20 cellular contexts compared by ENCODE assay signal in genomic region chr7:127525866-127526456, GRCh38. TPM values are rescaled to one million over a fixed set of nuclear protein-coding genes. Genes with fewer than 3 reads are reported as not detected.
DNase-seq lines count a peak whose midpoint lies in the region; ATAC-seq and TF ChIP-seq lines count a peak whose summit lies in the region.
"Had no signal": no experiment of that assay in that cellular context is flagged by ENCODE, and none has a peak within 500 bp of the region (broad histone marks: within the 10 kb centered on the region; RNA-seq: fewer than 3 reads in every experiment).

No MANE protein-coding gene starts in this region.

- POLR2A ChIA-PET in CD8-positive, alpha-beta T cell (lab: Charles Lee): no interaction called here

- ATAC-seq in GM18907 (IDR thresholded peaks at IDR 0.05; ENCODE audit: unreplicated experiment): no peak
- no peak for ATAC-seq in CD8-positive, alpha-beta T cell
- ATAC-seq: HCT116, HepG2, SK-N-SH treated with all-trans-retinoic acid at 6 μM for 48 hours had no signal

- H2BK120ac ChIP-seq in mesendoderm (ENCODE audit: low read depth, low read length): no peak overlapping the region

- H3K56ac ChIP-seq in mesendoderm (ENCODE audit: low read length): no peak overlapping the region

- peaks cover 18% of the 10 kb centered on the region for H3K9me3 Mint-ChIP-seq in CD8-positive, alpha-beta T cell

- H3K23ac ChIP-seq in mesendoderm (ENCODE audit: low read length): no peak overlapping the region

- H3K27ac ChIP-seq in mesendoderm (ENCODE audit: low read depth, low read length): no peak overlapping the region
- no peak overlapping the region for H3K27ac ChIP-seq in CD8-positive, alpha-beta T cell (ENCODE audit: low read depth, low read length)
- H3K27ac ChIP-seq: 22Rv1 had no signal

- H3K9me3 ChIP-seq in CD8-positive, alpha-beta T cell (ENCODE audit: low read length): no peaks in the 10 kb centered on the region

- no peak overlapping the region for H4K5ac ChIP-seq in mesendoderm (ENCODE audit: low read length)

- WGBS in mesendoderm (ENCODE audit: extremely low coverage, insufficient coverage, low lambda C conversion rate): no CpG with 5 or more reads among the region's 4 CpGs

- H3K4me1 Mint-ChIP-seq in CD8-positive, alpha-beta T cell (ENCODE audit: low read depth): no peaks in the 10 kb centered on the region
- H3K4me1 Mint-ChIP-seq: CD4-positive, alpha-beta memory T cell had no signal

- no peaks in the 10 kb centered on the region for H3K79me1 ChIP-seq in mesendoderm (ENCODE audit: low read length)

- no peaks in the 10 kb centered on the region for H3K79me2 ChIP-seq in mesendoderm (ENCODE audit: control insufficient read depth, insufficient read depth, low read length)

- no peaks in the 10 kb centered on the region for H3K27me3 ChIP-seq in mesendoderm (ENCODE audit: insufficient read depth, low read length, poor library complexity)
- peaks cover 3% of the 10 kb centered on the region for H3K27me3 ChIP-seq in CD8-positive, alpha-beta T cell (ENCODE audit: insufficient read depth, low read length)

- H3K4me3 Mint-ChIP-seq in CD8-positive, alpha-beta T cell: no peak overlapping the region
- H3K4me3 Mint-ChIP-seq: CD4-positive, alpha-beta memory T cell had no signal

- no peaks in the 10 kb centered on the region for H3K36me3 ChIP-seq in mesendoderm (ENCODE audit: control insufficient read depth, insufficient read depth, low read length)
- H3K36me3 ChIP-seq in CD8-positive, alpha-beta T cell (ENCODE audit: insufficient read depth, low read length): no peaks in the 10 kb centered on the region

- CTCF ChIA-PET in CD8-positive, alpha-beta T cell (lab: Charles Lee): no interaction called here

- no peak overlapping the region for H3K27ac Mint-ChIP-seq in CD8-positive, alpha-beta T cell
- H3K27ac Mint-ChIP-seq: CD4-positive, alpha-beta memory T cell had no signal

- no peak overlapping the region for H3K4me2 ChIP-seq in mesendoderm (ENCODE audit: low read length)

- no peak overlapping the region for H2BK15ac ChIP-seq in mesendoderm (replicated peaks; ENCODE audit: low read depth)

- H3K4me1 ChIP-seq in mesendoderm (ENCODE audit: control insufficient read depth, low read depth, low read length): no peaks in the 10 kb centered on the region
- no peaks in the 10 kb centered on the region for H3K4me1 ChIP-seq in CD8-positive, alpha-beta T cell (ENCODE audit: insufficient read depth, low read length)

- no peak overlapping the region for H4K8ac ChIP-seq in mesendoderm (ENCODE audit: low read depth, low read length)

- no peak overlapping the region for H3K4me3 ChIP-seq in mesendoderm (ENCODE audit: low read length)
- H3K4me3 ChIP-seq in CD8-positive, alpha-beta T cell (ENCODE audit: low read depth, low read length): no peak overlapping the region

- DNase-seq in NCI-H1092 treated with DMSO at 0.1 percent for 48 hours (lab: John Stamatoyannopoulos, UW): peak; percentile 28
- no peak for DNase-seq in NCI-H1092 (lab: John Stamatoyannopoulos, UW)
- peak in 2 of 3 experiments; percentile 92 to 99 for DNase-seq in NCI-H1417 (lab: John Stamatoyannopoulos, UW)
- DNase-seq in NCI-H2227 (lab: John Stamatoyannopoulos, UW; ENCODE audit: unreplicated experiment): peak; percentile 61
- peak; percentile 13 for DNase-seq in mesendoderm
- DNase-seq in UCSD-AML1 (lab: John Stamatoyannopoulos, UW; ENCODE audit: unreplicated experiment): no peak
- DNase-seq in CD8-positive, alpha-beta T cell: no peak
- DNase-seq: CD4-positive, alpha-beta memory T cell; DMS79; KG1; NCI-H2029 treated with DMSO at 0.1 percent for 48 hours; NCI-H510A; NK-92 treated with Interleukin-12 subunit alpha and Interleukin-12 subunit beta, amount 100 ng/mL, for 24 hours; SHP77 treated with DMSO at 0.1 percent for 48 hours; T-helper 1 cell had no signal

- no peak overlapping the region for H3K9ac ChIP-seq in mesendoderm (ENCODE audit: low read length)

- TF ChIP-seq CTCF in CD8-positive, alpha-beta T cell (IDR thresholded peaks at IDR 0.05): no peak

- no peaks in the 10 kb centered on the region for H3K36me3 Mint-ChIP-seq in CD8-positive, alpha-beta T cell
- H3K36me3 Mint-ChIP-seq: CD4-positive, alpha-beta memory T cell had no signal

- no peak overlapping the region for H2AK5ac ChIP-seq in mesendoderm (ENCODE audit: low read length)

- peaks cover 39% of the 10 kb centered on the region for H3K27me3 Mint-ChIP-seq in CD8-positive, alpha-beta T cell (ENCODE audit: low read depth)

- no peak overlapping the region for H3K18ac ChIP-seq in mesendoderm (ENCODE audit: low read length)

- intact Hi-C loops in CD8-positive, alpha-beta T cell (cut with DNase I, micrococcal nuclease): no loop called here

- H2BK5ac ChIP-seq in mesendoderm (ENCODE audit: low read length): no peak overlapping the region

- H3K4ac ChIP-seq in mesendoderm (ENCODE audit: low read depth, low read length): no peak overlapping the region

RNA-seq across cellular contexts. Expression of gene GCC1, which starts 59.4 kb away (rescaled TPM):
- 7.3 TPM for polyA plus RNA-seq in mesendoderm (2013, experiment 1 of 2)
- 7.7 TPM for polyA plus RNA-seq in mesendoderm (2013, experiment 2 of 2)
- total RNA-seq in CD8-positive, alpha-beta T cell: 10 to 100 TPM; 33.8 to 36.6 TPM

Comparison
In these comparisons a context has a peak if more than half of its experiments do, and no peak if none do; other contexts are left out.
1. DNase-seq: peak in NCI-H1092 treated with DMSO at 0.1 percent for 48 hours (single experiment), NCI-H1417 (2 of 3), NCI-H2227 (single experiment) and mesendoderm (single experiment); none in NCI-H1092 (single experiment), UCSD-AML1 (single experiment) and CD8-positive, alpha-beta T cell (0 of 7).